ENCODE assay signal across 10 cellular contexts in genomic region chr12:94832780-94833760, GRCh38.
DNase-seq lines count a peak whose midpoint lies in the region; ATAC-seq and TF ChIP-seq lines count a peak whose summit lies in the region.
"Had no signal": no experiment of that assay in that cellular context is flagged by ENCODE, and none has a peak within 500 bp of the region (broad histone marks: within the 10 kb centered on the region; RNA-seq: fewer than 3 reads in every experiment).

No MANE protein-coding gene starts in this region.

- no peak for TF ChIP-seq CTCF in MM.1S (IDR thresholded peaks at IDR 0.05; ENCODE audit: low read length)
- no peak for TF ChIP-seq CTCF in VCaP (conservative IDR thresholded peaks at IDR 0.05)
- TF ChIP-seq CTCF in GM20000 (IDR thresholded peaks at IDR 0.05; ENCODE audit: extremely low read depth, missing control alignments) = no peak

- no peaks in the 10 kb centered on the region for H3K36me3 ChIP-seq in MM.1S (replicated peaks; ENCODE audit: insufficient read depth, low read length)
- H3K36me3 ChIP-seq: heart left ventricle had no signal

- no peaks in the 10 kb centered on the region for H3K27me3 ChIP-seq in MM.1S (replicated peaks; ENCODE audit: insufficient read depth, low read length)
- H3K27me3 ChIP-seq: heart left ventricle had no signal

- H3K9me3 ChIP-seq in MM.1S (replicated peaks; ENCODE audit: insufficient read depth, low read length) = no peaks in the 10 kb centered on the region

- H3F3A ChIP-seq in MM.1S (ENCODE audit: insufficient read depth, low read length) = peaks cover 39% of the 10 kb centered on the region

- peak overlapping the region; percentile 94; the same call in 1 of the 2 replicates for H3K27ac ChIP-seq in MM.1S (ENCODE audit: low read length)
- peak overlapping the region; percentile 40 for H3K27ac ChIP-seq in VCaP

- ATAC-seq in GM21825 (IDR thresholded peaks at IDR 0.05; ENCODE audit: unreplicated experiment) = no peak

- DNase-seq in MM.1S = no peak
- peak; percentile 69 for DNase-seq in iPS-NIHi7 (ENCODE audit: extremely low spot score)
- DNase-seq in stromal cell of bone marrow (ENCODE audit: low read depth) = peak; percentile 43
- no peak for DNase-seq in GM20000 (ENCODE audit: low spot score)
- no peak for DNase-seq in GM03348 (ENCODE audit: low spot score)
- DNase-seq in activated CD4-positive, alpha-beta T cell treated with anti-CD3 and anti-CD28 coated beads for 1 hour = no peak
- DNase-seq: activated CD4-positive, alpha-beta memory T cell treated with anti-CD3 and anti-CD28 coated beads, Interleukin-2, amount 10 ng/mL, durations not matched to agents 7 days and 5 days had no signal

- peaks cover 38% of the 10 kb centered on the region for H3K79me2 ChIP-seq in MM.1S (ENCODE audit: low read length)

- peaks cover 38% of the 10 kb centered on the region for H3K4me1 ChIP-seq in MM.1S (ENCODE audit: low read length)

- H3K9ac ChIP-seq in MM.1S (ENCODE audit: low read length) = no peak overlapping the region

- H2AFZ ChIP-seq in MM.1S (ENCODE audit: low read length) = no peak overlapping the region

- H3K4me3 ChIP-seq in MM.1S (ENCODE audit: low read length) = no peak overlapping the region
- H3K4me3 ChIP-seq: heart left ventricle had no signal

- H3K4me2 ChIP-seq in MM.1S (ENCODE audit: low read depth, low read length) = no peak overlapping the region

- no peaks in the 10 kb centered on the region for H4K20me1 ChIP-seq in MM.1S (ENCODE audit: insufficient read depth, low read length)

- H3K9me2 ChIP-seq in MM.1S (replicated peaks; ENCODE audit: insufficient read depth, low read length) = no peaks in the 10 kb centered on the region

Comparison
In these comparisons a context has a peak if more than half of its experiments do, and no peak if none do; other contexts are left out.
1. DNase-seq: peak in iPS-NIHi7 (single experiment) and stromal cell of bone marrow (single experiment); none in MM.1S (single experiment), GM20000 (single experiment), GM03348 (single experiment) and activated CD4-positive, alpha-beta T cell treated with anti-CD3 and anti-CD28 coated beads for 1 hour (single experiment).